In genomic region chr12:46217686-46218508, GRCh38 we compare ENCODE assay signal across 9 cellular contexts. TPM values are rescaled to one million over a fixed set of nuclear protein-coding genes. Genes with fewer than 3 reads are reported as not detected.
DNase-seq lines count a peak whose midpoint lies in the region; ATAC-seq and TF ChIP-seq lines count a peak whose summit lies in the region.
"Had no signal": no experiment of that assay in that cellular context is flagged by ENCODE, and none has a peak within 500 bp of the region (broad histone marks: within the 10 kb centered on the region; RNA-seq: fewer than 3 reads in every experiment).

No MANE protein-coding gene starts in this region.

- no peaks in the 10 kb centered on the region for H3K9me3 ChIP-seq in heart left ventricle
- no peaks in the 10 kb centered on the region for H3K9me3 ChIP-seq in left ventricle myocardium inferior (replicated peaks)
- H3K9me3 ChIP-seq in colonic mucosa: no peaks in the 10 kb centered on the region
- no peaks in the 10 kb centered on the region for H3K9me3 ChIP-seq in thymus (ENCODE audit: control insufficient read depth)
- H3K9me3 ChIP-seq in MG63: no peaks in the 10 kb centered on the region

- H3K36me3 ChIP-seq in heart left ventricle (no peaks in the 10 kb centered on the region), left ventricle myocardium inferior (no peaks in the 10 kb centered on the region), colonic mucosa (no peaks in the 10 kb centered on the region), thymus (ENCODE audit: control insufficient read depth, insufficient read depth) (peaks cover 4% of the 10 kb centered on the region), MG63 (peaks cover 83% of the 10 kb centered on the region)

- TF ChIP-seq CTCF in heart left ventricle (IDR thresholded peaks at IDR 0.05): no peak
- TF ChIP-seq CTCF in left ventricle myocardium inferior (IDR thresholded peaks at IDR 0.05; ENCODE audit: borderline replicate concordance): no peak
- TF ChIP-seq CTCF in colonic mucosa (IDR thresholded peaks at IDR 0.05): no peak

- H3K4me1 ChIP-seq in heart left ventricle: peaks cover 0 to 87% (median 24%) of the 10 kb centered on the region in 12 donors
- peaks cover 78% of the 10 kb centered on the region for H3K4me1 ChIP-seq in left ventricle myocardium inferior
- peaks cover 9% of the 10 kb centered on the region for H3K4me1 ChIP-seq in colonic mucosa
- peaks cover 48% of the 10 kb centered on the region for H3K4me1 ChIP-seq in thymus (ENCODE audit: control insufficient read depth, insufficient read depth, low read length)

- TF ChIP-seq POLR2A in heart left ventricle (IDR thresholded peaks at IDR 0.05): no peak

- DNase-seq in heart left ventricle: peak in 1 of 5 donors; percentile 34
- no peak for DNase-seq in left ventricle myocardium inferior
- DNase-seq in OCI-M2 (lab: John Stamatoyannopoulos, UW; ENCODE audit: unreplicated experiment): peak; percentile 23
- peak; percentile 45 for DNase-seq in colonic mucosa
- no peak for DNase-seq in MG63
- no peak for DNase-seq in NCI-H187 (lab: John Stamatoyannopoulos, UW)

- H3K4me3 ChIP-seq in heart left ventricle (no peak overlapping the region), left ventricle myocardium inferior (no peak overlapping the region), colonic mucosa (no peak overlapping the region), thymus (ENCODE audit: low read length) (peak overlapping the region; percentile 28), MG63 (no peak overlapping the region)

- no peak overlapping the region for H3K9ac ChIP-seq in colonic mucosa (ENCODE audit: low read depth in 2 of 2, low read length in 2 of 2)

- H3K27me3 ChIP-seq in heart left ventricle (no peaks in the 10 kb centered on the region), left ventricle myocardium inferior (ENCODE audit: low read depth) (no peaks in the 10 kb centered on the region), colonic mucosa (no peaks in the 10 kb centered on the region), thymus (ENCODE audit: control insufficient read depth, insufficient read depth) (no peaks in the 10 kb centered on the region), MG63 (no peaks in the 10 kb centered on the region)

- ATAC-seq in heart left ventricle: peak in 3 of 4 donors; percentile 37 to 63 (median 51)
- ATAC-seq in HG02973 (IDR thresholded peaks at IDR 0.05; ENCODE audit: unreplicated experiment): peak; percentile 58

- WGBS in heart left ventricle, 4 donors: 65 to 72% (median 65%) methylated on average over 9 of the region's 9 CpGs
- WGBS in thymus: 5% methylated on average over 9 of the region's 9 CpGs

- intact Hi-C loops in heart left ventricle (cut with DNase I): loop anchor here in 1 of 10 donors (10.0 kb wide), 1 partner anchor 47 kb away; the partner anchor contains the start of gene SLC38A1
- intact Hi-C loops in left ventricle myocardium inferior (cut with micrococcal nuclease): no loop called here
- intact Hi-C loops in colonic mucosa (cut with DNase I): no loop called here

- H3K27ac ChIP-seq in heart left ventricle (peak overlapping the region in 1 of 12 donors; percentile 77), left ventricle myocardium inferior (replicated peaks) (no peak overlapping the region), colonic mucosa (peak overlapping the region; percentile 15), thymus (ENCODE audit: low read depth) (peak overlapping the region; percentile 89)
- H3K27ac ChIP-seq: C4-2B had no signal

RNA-seq across cellular contexts. Expression of gene SLC38A1, which starts 50.9 kb away (rescaled TPM):
- total RNA-seq in heart left ventricle: 100 to 1,000 TPM in 8 of 9 donors, 10 to 100 TPM in 1; 98.4 to 248 (median 157) TPM
- 100 to 1,000 TPM in 1 of 2 donors, 10 to 100 TPM in 1; 41.5 to 250 TPM for polyA plus RNA-seq in heart left ventricle
- 134 TPM for total RNA-seq in left ventricle myocardium inferior
- total RNA-seq in colonic mucosa: 100 to 1,000 TPM; 117 to 118 TPM
- 54.4 TPM for polyA plus RNA-seq in thymus
- total RNA-seq in MG63 (2014; rRNA removed; shearing (Covaris generic); ENCODE audit: low replicate concordance): 54.3 and 61.2 TPM in 2 replicates

Comparison
In these comparisons a context has a peak if more than half of its experiments do, and no peak if none do; other contexts are left out.
1. DNase-seq: peak in OCI-M2 (single experiment) and colonic mucosa (single experiment); none in left ventricle myocardium inferior (single experiment), MG63 (single experiment) and NCI-H187 (0 of 2).